Comparison of ENCODE assay signal across 11 cellular contexts in the genomic region with DNA sequence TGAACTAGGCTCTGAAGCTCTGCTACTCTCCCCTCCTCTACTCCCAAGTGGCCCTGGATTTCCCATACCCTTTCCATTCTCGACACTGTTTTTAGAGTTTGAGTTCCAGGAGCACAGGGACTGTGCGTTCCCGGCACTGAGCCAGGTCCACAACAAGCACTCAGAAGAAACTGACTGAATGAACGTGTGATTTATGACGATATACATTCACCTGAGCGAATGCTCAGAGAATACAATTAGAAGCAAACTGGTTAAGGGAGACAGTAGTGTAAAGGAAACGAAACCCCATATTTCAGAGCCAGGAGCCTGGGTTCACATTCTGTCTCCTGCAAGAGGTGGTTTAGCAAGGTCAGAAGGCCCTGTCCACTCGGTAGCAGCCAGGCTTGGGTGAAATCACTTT. TPM values are rescaled to one million over a fixed set of nuclear protein-coding genes. Genes with fewer than 3 reads are reported as not detected.
DNase-seq lines count a peak whose midpoint lies in the region; ATAC-seq and TF ChIP-seq lines count a peak whose summit lies in the region.
"Had no signal": no experiment of that assay in that cellular context is flagged by ENCODE, and none has a peak within 500 bp of the region (broad histone marks: within the 10 kb centered on the region; RNA-seq: fewer than 3 reads in every experiment).

No MANE protein-coding gene starts in this region.

- peak overlapping the region in 1 of 5 donors; percentile 72 for H3K9ac ChIP-seq in subcutaneous abdominal adipose tissue (ENCODE audit: low read length in 5 of 5)

- peaks cover 70% of the 10 kb centered on the region for H3K4me1 Mint-ChIP-seq in activated T-cell treated with anti-CD3 and anti-CD28 coated beads, Interleukin-2, amount 50 U/mL, for 24 hours (ENCODE audit: low read depth)
- H3K4me1 Mint-ChIP-seq in WTC11 = peaks cover 46% of the 10 kb centered on the region

- H3K27ac ChIP-seq in right atrium auricular region = peak overlapping the region; percentile 96 to 99
- H3K27ac ChIP-seq in subcutaneous abdominal adipose tissue (ENCODE audit: low read depth, low read length) = peak overlapping the region; percentile 60
- H3K27ac ChIP-seq: SJCRH30 had no signal

- ATAC-seq in WTC11 (no peak), HG03039 (IDR thresholded peaks at IDR 0.05; ENCODE audit: unreplicated experiment) (no peak), HG03025 (IDR thresholded peaks at IDR 0.05; ENCODE audit: low FRiP score, unreplicated experiment) (no peak), HG03432 (IDR thresholded peaks at IDR 0.05; ENCODE audit: unreplicated experiment) (no peak)

- H3K27me3 ChIP-seq in right atrium auricular region (no peaks in the 10 kb centered on the region), subcutaneous abdominal adipose tissue (ENCODE audit: control insufficient read depth in 5 of 5, insufficient read depth in 4 of 5, low read length in 5 of 5) (peaks cover 0 to 3% (median 0%) of the 10 kb centered on the region in 5 donors)
- H3K27me3 ChIP-seq: SJCRH30, spleen had no signal

- peaks cover 5% of the 10 kb centered on the region for H3K36me3 Mint-ChIP-seq in activated T-cell treated with anti-CD3 and anti-CD28 coated beads, Interleukin-2, amount 50 U/mL, for 24 hours (ENCODE audit: low read depth)
- H3K36me3 Mint-ChIP-seq in WTC11 = no peaks in the 10 kb centered on the region

- POLR2A ChIA-PET in WTC11 (lab: Charles Lee) = no interaction called here

- TF ChIP-seq CTCF in WTC11 (IDR thresholded peaks at IDR 0.05) = no peak
- no peak for TF ChIP-seq CTCF in right atrium auricular region (IDR thresholded peaks at IDR 0.05)

- no peaks in the 10 kb centered on the region for H3K36me3 ChIP-seq in right atrium auricular region
- no peaks in the 10 kb centered on the region for H3K36me3 ChIP-seq in subcutaneous abdominal adipose tissue (ENCODE audit: control insufficient read depth in 5 of 5, insufficient read depth in 5 of 5, low read length in 5 of 5)
- H3K36me3 ChIP-seq: SJCRH30, spleen had no signal

- H3K27ac Mint-ChIP-seq in activated T-cell treated with anti-CD3 and anti-CD28 coated beads, Interleukin-2, amount 50 U/mL, for 24 hours = peak overlapping the region; percentile 80
- H3K27ac Mint-ChIP-seq in WTC11 = no peak overlapping the region

- H3K4me3 Mint-ChIP-seq in activated T-cell treated with anti-CD3 and anti-CD28 coated beads, Interleukin-2, amount 50 U/mL, for 24 hours = peak overlapping the region; percentile 71
- H3K4me3 Mint-ChIP-seq in WTC11 = peak overlapping the region; percentile 60

- H3K4me3 ChIP-seq in right atrium auricular region = no peak overlapping the region
- no peak overlapping the region for H3K4me3 ChIP-seq in subcutaneous abdominal adipose tissue (ENCODE audit: low read depth in 1 of 5, low read length in 5 of 5)

- no peaks in the 10 kb centered on the region for H3K9me3 ChIP-seq in right atrium auricular region
- H3K9me3 ChIP-seq in subcutaneous abdominal adipose tissue (ENCODE audit: control insufficient read depth in 5 of 5, low read length in 5 of 5) = no peaks in the 10 kb centered on the region
- H3K9me3 ChIP-seq: SJCRH30, spleen had no signal

- DNase-seq in activated T-cell treated with anti-CD3 and anti-CD28 coated beads, Interleukin-2, amount 50 U/mL, for 24 hours = no peak
- DNase-seq in activated T-cell treated with anti-CD3 and anti-CD28 coated beads for 4 hours (no peak), WTC11 (ENCODE audit: low spot score) (no peak), right atrium auricular region (ENCODE audit: low spot score) (no peak)
- DNase-seq: cortex of kidney, SJCRH30, spleen had no signal

- no peaks in the 10 kb centered on the region for H3K27me3 Mint-ChIP-seq in activated T-cell treated with anti-CD3 and anti-CD28 coated beads, Interleukin-2, amount 50 U/mL, for 24 hours
- peaks cover 6% of the 10 kb centered on the region for H3K27me3 Mint-ChIP-seq in WTC11 (ENCODE audit: low read depth)

- peaks cover 0 to 30% of the 10 kb centered on the region in 2 donors for H3K4me1 ChIP-seq in right atrium auricular region
- peaks cover 2 to 39% (median 28%) of the 10 kb centered on the region in 5 donors for H3K4me1 ChIP-seq in subcutaneous abdominal adipose tissue (ENCODE audit: control insufficient read depth in 5 of 5, insufficient read depth in 5 of 5, low read length in 5 of 5)

- H3K9me3 Mint-ChIP-seq in activated T-cell treated with anti-CD3 and anti-CD28 coated beads, Interleukin-2, amount 50 U/mL, for 24 hours = no peaks in the 10 kb centered on the region
- no peaks in the 10 kb centered on the region for H3K9me3 Mint-ChIP-seq in WTC11

- CTCF ChIA-PET in WTC11 (lab: Charles Lee) = interaction anchor here (1.0 to 2.6 kb wide), 4 partner anchors 13 to 93 kb away, joined by 3 to 13 read pairs (median 5); no protein-coding TSS in a partner anchor

TF ChIP-seq in WTC11, 78 proteins besides CTCF, POLR2A, EP300 and RAD21 (continues in another document):
- TF ChIP-seq MXD4 (CRISPR knock-in tag; IDR thresholded peaks at IDR 0.05; ENCODE audit: borderline replicate concordance) (no peak), ZNF138 (CRISPR knock-in tag; conservative IDR thresholded peaks at IDR 0.05) (no peak), FOXP1 (CRISPR knock-in tag; IDR thresholded peaks at IDR 0.05; ENCODE audit: borderline replicate concordance) (no peak)
- TF ChIP-seq, protein P1, sequence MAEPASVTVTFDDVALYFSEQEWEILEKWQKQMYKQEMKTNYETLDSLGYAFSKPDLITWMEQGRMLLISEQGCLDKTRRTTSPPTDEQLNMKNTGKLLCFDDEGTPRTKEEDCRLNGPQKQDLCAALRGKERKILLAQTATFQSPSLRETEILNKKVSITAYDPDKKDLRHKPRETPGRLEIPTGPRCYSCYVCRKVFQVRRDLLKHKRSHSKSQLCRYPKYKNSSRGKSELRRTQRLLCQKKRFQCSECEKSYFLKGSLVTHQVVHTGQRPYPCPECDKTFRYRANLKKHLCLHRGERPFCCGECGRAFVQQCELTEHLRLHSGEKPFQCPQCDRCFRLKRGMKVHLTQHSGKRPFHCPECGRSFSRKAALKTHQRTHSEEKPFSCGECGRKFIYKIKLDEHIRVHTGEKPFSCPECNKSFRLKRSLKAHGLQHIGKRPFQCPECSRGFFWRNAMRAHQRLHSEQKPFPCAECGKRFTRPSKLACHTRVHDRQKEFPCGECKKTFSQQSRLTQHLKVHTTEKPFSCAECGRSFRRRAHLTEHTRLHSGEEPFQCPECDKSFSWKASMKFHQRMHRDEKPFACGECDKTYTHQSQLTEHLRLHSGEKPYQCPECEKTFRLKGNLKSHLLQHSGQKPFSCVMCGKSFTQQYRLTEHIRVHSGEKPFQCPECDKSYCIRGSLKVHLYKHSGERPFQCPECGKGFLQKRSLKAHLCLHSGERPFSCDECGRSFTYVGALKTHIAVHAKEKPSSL (CRISPR knock-in tag; conservative IDR thresholded peaks at IDR 0.05) = no peak
- TF ChIP-seq, protein P2, sequence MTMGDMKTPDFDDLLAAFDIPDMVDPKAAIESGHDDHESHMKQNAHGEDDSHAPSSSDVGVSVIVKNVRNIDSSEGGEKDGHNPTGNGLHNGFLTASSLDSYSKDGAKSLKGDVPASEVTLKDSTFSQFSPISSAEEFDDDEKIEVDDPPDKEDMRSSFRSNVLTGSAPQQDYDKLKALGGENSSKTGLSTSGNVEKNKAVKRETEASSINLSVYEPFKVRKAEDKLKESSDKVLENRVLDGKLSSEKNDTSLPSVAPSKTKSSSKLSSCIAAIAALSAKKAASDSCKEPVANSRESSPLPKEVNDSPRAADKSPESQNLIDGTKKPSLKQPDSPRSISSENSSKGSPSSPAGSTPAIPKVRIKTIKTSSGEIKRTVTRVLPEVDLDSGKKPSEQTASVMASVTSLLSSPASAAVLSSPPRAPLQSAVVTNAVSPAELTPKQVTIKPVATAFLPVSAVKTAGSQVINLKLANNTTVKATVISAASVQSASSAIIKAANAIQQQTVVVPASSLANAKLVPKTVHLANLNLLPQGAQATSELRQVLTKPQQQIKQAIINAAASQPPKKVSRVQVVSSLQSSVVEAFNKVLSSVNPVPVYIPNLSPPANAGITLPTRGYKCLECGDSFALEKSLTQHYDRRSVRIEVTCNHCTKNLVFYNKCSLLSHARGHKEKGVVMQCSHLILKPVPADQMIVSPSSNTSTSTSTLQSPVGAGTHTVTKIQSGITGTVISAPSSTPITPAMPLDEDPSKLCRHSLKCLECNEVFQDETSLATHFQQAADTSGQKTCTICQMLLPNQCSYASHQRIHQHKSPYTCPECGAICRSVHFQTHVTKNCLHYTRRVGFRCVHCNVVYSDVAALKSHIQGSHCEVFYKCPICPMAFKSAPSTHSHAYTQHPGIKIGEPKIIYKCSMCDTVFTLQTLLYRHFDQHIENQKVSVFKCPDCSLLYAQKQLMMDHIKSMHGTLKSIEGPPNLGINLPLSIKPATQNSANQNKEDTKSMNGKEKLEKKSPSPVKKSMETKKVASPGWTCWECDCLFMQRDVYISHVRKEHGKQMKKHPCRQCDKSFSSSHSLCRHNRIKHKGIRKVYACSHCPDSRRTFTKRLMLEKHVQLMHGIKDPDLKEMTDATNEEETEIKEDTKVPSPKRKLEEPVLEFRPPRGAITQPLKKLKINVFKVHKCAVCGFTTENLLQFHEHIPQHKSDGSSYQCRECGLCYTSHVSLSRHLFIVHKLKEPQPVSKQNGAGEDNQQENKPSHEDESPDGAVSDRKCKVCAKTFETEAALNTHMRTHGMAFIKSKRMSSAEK (CRISPR knock-in tag; IDR thresholded peaks at IDR 0.05; ENCODE audit: borderline replicate concordance) = no peak
- TF ChIP-seq, protein P3, sequence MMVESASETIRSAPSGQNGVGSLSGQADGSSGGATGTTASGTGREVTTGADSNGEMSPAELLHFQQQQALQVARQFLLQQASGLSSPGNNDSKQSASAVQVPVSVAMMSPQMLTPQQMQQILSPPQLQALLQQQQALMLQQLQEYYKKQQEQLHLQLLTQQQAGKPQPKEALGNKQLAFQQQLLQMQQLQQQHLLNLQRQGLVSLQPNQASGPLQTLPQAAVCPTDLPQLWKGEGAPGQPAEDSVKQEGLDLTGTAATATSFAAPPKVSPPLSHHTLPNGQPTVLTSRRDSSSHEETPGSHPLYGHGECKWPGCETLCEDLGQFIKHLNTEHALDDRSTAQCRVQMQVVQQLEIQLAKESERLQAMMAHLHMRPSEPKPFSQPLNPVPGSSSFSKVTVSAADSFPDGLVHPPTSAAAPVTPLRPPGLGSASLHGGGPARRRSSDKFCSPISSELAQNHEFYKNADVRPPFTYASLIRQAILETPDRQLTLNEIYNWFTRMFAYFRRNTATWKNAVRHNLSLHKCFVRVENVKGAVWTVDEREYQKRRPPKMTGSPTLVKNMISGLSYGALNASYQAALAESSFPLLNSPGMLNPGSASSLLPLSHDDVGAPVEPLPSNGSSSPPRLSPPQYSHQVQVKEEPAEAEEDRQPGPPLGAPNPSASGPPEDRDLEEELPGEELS (CRISPR knock-in tag; IDR thresholded peaks at IDR 0.05) = no peak

RNA-seq across cellular contexts. Expression of a gene that starts 1.4 kb away (rescaled TPM):
- total RNA-seq in WTC11 (2021) = 18.5 to 23.2 TPM (median 21.0 TPM) in 3 replicates
- 10 to 100 TPM; 47.5 to 69.4 TPM for total RNA-seq in right atrium auricular region
